ENCODE assay signal across 1 cellular context in the genomic region with DNA sequence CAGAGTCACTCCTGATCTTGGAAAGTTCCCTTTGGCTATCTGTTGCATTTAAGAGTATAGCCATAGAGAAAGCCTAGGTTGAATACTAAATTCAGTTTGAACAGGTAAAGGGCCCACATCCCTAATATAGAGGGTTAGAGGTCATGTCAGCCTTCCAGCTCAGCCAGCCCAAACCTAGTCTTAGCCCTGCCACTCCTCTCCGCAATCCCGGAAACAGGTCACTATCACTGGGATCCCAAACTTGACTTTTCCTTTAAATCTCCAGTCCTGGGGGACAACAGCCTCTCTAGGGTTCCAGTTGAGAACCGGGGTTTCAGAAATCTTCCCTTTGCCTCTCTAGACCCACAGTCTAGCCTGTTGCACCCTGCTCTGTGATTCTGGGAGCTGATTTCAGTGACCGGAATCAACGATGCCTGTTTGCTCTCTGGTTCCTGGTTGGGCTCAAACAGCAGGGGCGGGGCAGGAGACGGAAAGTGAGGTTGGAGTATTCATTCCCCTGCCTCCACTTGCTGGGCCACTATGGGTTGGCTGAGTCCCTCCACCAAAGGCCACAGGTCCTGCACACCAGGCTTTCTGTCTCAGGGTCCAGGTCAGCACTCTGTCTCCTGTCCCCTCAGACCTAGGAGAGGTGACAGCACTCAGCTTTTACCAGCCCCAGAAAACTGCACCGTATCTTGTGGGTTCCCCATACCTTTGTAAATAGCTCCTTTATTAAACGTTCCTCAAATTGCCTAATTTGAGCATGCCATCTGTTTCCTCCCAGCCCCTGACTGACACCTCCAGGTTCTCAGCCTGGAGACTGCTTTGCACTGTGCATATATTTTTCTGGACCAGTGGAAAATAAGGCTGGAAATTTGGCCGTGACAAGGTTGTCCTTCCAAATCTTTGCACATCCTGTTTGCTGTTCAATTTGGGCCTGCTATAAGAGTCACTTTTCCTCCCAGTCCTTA.
A peak's percentile ranks its signal among the peaks of the same experiment; 100 is the strongest.
TF ChIP-seq lines count a peak whose summit lies in the region.

No MANE protein-coding gene starts in this region.

TF ChIP-seq in HepG2, 621 proteins besides CTCF, POLR2A, EP300 and RAD21 (continued from another document and continues in another):
- TF ChIP-seq, protein P1, sequence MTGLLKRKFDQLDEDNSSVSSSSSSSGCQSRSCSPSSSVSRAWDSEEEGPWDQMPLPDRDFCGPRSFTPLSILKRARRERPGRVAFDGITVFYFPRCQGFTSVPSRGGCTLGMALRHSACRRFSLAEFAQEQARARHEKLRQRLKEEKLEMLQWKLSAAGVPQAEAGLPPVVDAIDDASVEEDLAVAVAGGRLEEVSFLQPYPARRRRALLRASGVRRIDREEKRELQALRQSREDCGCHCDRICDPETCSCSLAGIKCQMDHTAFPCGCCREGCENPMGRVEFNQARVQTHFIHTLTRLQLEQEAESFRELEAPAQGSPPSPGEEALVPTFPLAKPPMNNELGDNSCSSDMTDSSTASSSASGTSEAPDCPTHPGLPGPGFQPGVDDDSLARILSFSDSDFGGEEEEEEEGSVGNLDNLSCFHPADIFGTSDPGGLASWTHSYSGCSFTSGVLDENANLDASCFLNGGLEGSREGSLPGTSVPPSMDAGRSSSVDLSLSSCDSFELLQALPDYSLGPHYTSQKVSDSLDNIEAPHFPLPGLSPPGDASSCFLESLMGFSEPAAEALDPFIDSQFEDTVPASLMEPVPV (CRISPR knock-in tag; IDR thresholded peaks at IDR 0.05) = no peak
- TF ChIP-seq STAT5B (CRISPR knock-in tag; IDR thresholded peaks at IDR 0.05) = no peak
- no peak for TF ChIP-seq AHR (CRISPR knock-in tag; IDR thresholded peaks at IDR 0.05)
- TF ChIP-seq, protein P2, sequence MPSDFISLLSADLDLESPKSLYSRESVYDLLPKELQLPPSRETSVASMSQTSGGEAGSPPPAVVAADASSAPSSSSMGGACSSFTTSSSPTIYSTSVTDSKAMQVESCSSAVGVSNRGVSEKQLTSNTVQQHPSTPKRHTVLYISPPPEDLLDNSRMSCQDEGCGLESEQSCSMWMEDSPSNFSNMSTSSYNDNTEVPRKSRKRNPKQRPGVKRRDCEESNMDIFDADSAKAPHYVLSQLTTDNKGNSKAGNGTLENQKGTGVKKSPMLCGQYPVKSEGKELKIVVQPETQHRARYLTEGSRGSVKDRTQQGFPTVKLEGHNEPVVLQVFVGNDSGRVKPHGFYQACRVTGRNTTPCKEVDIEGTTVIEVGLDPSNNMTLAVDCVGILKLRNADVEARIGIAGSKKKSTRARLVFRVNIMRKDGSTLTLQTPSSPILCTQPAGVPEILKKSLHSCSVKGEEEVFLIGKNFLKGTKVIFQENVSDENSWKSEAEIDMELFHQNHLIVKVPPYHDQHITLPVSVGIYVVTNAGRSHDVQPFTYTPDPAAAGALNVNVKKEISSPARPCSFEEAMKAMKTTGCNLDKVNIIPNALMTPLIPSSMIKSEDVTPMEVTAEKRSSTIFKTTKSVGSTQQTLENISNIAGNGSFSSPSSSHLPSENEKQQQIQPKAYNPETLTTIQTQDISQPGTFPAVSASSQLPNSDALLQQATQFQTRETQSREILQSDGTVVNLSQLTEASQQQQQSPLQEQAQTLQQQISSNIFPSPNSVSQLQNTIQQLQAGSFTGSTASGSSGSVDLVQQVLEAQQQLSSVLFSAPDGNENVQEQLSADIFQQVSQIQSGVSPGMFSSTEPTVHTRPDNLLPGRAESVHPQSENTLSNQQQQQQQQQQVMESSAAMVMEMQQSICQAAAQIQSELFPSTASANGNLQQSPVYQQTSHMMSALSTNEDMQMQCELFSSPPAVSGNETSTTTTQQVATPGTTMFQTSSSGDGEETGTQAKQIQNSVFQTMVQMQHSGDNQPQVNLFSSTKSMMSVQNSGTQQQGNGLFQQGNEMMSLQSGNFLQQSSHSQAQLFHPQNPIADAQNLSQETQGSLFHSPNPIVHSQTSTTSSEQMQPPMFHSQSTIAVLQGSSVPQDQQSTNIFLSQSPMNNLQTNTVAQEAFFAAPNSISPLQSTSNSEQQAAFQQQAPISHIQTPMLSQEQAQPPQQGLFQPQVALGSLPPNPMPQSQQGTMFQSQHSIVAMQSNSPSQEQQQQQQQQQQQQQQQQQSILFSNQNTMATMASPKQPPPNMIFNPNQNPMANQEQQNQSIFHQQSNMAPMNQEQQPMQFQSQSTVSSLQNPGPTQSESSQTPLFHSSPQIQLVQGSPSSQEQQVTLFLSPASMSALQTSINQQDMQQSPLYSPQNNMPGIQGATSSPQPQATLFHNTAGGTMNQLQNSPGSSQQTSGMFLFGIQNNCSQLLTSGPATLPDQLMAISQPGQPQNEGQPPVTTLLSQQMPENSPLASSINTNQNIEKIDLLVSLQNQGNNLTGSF (CRISPR knock-in tag; IDR thresholded peaks at IDR 0.05) = no peak
- TF ChIP-seq NONO (IDR thresholded peaks at IDR 0.05) = no peak
- no peak for TF ChIP-seq NONO (CRISPR knock-in tag; conservative IDR thresholded peaks at IDR 0.05)
- TF ChIP-seq PHF20 (CRISPR knock-in tag; IDR thresholded peaks at IDR 0.05) = no peak
- peak; percentile 83 for TF ChIP-seq SP5 (CRISPR knock-in tag; IDR thresholded peaks at IDR 0.05; ENCODE audit: borderline replicate concordance, low read depth)
- no peak for TF ChIP-seq CENPX (CRISPR knock-in tag; IDR thresholded peaks at IDR 0.05)
- TF ChIP-seq ZNF431 (CRISPR knock-in tag; IDR thresholded peaks at IDR 0.05; ENCODE audit: borderline replicate concordance, low read depth) = no peak
- no peak for TF ChIP-seq SCMH1 (CRISPR knock-in tag; IDR thresholded peaks at IDR 0.05; ENCODE audit: borderline replicate concordance)
- TF ChIP-seq CAMTA2 (CRISPR knock-in tag; IDR thresholded peaks at IDR 0.05; ENCODE audit: borderline replicate concordance) = no peak
- TF ChIP-seq ZNF746 (CRISPR knock-in tag; IDR thresholded peaks at IDR 0.05) = no peak
- TF ChIP-seq WIZ (CRISPR knock-in tag; IDR thresholded peaks at IDR 0.05) = no peak
- no peak for TF ChIP-seq MAFG (CRISPR knock-in tag; IDR thresholded peaks at IDR 0.05)
- TF ChIP-seq MYNN (CRISPR knock-in tag; IDR thresholded peaks at IDR 0.05; ENCODE audit: low read depth) = no peak
- TF ChIP-seq HOXD1 (CRISPR knock-in tag; IDR thresholded peaks at IDR 0.05) = no peak
- TF ChIP-seq, protein P3, sequence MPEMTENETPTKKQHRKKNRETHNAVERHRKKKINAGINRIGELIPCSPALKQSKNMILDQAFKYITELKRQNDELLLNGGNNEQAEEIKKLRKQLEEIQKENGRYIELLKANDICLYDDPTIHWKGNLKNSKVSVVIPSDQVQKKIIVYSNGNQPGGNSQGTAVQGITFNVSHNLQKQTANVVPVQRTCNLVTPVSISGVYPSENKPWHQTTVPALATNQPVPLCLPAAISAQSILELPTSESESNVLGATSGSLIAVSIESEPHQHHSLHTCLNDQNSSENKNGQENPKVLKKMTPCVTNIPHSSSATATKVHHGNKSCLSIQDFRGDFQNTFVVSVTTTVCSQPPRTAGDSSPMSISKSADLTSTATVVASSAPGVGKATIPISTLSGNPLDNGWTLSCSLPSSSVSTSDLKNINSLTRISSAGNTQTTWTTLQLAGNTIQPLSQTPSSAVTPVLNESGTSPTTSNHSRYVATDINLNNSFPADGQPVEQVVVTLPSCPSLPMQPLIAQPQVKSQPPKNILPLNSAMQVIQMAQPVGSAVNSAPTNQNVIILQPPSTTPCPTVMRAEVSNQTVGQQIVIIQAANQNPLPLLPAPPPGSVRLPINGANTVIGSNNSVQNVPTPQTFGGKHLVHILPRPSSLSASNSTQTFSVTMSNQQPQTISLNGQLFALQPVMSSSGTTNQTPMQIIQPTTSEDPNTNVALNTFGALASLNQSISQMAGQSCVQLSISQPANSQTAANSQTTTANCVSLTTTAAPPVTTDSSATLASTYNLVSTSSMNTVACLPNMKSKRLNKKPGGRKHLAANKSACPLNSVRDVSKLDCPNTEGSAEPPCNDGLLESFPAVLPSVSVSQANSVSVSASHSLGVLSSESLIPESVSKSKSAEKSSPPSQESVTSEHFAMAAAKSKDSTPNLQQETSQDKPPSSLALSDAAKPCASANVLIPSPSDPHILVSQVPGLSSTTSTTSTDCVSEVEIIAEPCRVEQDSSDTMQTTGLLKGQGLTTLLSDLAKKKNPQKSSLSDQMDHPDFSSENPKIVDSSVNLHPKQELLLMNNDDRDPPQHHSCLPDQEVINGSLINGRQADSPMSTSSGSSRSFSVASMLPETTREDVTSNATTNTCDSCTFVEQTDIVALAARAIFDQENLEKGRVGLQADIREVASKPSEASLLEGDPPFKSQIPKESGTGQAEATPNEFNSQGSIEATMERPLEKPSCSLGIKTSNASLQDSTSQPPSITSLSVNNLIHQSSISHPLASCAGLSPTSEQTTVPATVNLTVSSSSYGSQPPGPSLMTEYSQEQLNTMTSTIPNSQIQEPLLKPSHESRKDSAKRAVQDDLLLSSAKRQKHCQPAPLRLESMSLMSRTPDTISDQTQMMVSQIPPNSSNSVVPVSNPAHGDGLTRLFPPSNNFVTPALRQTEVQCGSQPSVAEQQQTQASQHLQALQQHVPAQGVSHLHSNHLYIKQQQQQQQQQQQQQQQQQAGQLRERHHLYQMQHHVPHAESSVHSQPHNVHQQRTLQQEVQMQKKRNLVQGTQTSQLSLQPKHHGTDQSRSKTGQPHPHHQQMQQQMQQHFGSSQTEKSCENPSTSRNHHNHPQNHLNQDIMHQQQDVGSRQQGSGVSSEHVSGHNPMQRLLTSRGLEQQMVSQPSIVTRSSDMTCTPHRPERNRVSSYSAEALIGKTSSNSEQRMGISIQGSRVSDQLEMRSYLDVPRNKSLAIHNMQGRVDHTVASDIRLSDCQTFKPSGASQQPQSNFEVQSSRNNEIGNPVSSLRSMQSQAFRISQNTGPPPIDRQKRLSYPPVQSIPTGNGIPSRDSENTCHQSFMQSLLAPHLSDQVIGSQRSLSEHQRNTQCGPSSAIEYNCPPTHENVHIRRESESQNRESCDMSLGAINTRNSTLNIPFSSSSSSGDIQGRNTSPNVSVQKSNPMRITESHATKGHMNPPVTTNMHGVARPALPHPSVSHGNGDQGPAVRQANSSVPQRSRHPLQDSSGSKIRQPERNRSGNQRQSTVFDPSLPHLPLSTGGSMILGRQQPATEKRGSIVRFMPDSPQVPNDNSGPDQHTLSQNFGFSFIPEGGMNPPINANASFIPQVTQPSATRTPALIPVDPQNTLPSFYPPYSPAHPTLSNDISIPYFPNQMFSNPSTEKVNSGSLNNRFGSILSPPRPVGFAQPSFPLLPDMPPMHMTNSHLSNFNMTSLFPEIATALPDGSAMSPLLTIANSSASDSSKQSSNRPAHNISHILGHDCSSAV (CRISPR knock-in tag; IDR thresholded peaks at IDR 0.05; ENCODE audit: borderline replicate concordance) = no peak
- TF ChIP-seq, protein P4, sequence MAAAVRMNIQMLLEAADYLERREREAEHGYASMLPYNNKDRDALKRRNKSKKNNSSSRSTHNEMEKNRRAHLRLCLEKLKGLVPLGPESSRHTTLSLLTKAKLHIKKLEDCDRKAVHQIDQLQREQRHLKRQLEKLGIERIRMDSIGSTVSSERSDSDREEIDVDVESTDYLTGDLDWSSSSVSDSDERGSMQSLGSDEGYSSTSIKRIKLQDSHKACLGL (CRISPR knock-in tag; IDR thresholded peaks at IDR 0.05) = no peak
- TF ChIP-seq, protein P5, sequence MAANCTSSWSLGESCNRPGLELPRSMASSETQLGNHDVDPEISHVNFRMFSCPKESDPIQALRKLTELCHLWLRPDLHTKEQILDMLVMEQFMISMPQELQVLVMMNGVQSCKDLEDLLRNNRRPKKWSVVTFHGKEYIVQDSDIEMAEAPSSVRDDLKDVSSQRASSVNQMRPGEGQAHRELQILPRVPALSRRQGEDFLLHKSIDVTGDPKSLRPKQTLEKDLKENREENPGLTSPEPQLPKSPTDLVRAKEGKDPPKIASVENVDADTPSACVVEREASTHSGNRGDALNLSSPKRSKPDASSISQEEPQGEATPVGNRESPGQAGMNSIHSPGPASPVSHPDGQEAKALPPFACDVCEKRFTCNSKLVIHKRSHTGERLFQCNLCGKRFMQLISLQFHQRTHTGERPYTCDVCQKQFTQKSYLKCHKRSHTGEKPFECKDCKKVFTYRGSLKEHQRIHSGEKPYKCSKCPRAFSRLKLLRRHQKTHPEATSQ (CRISPR knock-in tag; IDR thresholded peaks at IDR 0.05; ENCODE audit: borderline replicate concordance) = no peak
- TF ChIP-seq SRSF4 (IDR thresholded peaks at IDR 0.05; ENCODE audit: low read depth, low read length, poor library complexity, severe bottlenecking) = no peak
- TF ChIP-seq POLR2AphosphoS5 (IDR thresholded peaks at IDR 0.05; ENCODE audit: low read depth, low read length) = peak; percentile 45; the same call in 1 of the 2 replicates
- TF ChIP-seq, protein P6, sequence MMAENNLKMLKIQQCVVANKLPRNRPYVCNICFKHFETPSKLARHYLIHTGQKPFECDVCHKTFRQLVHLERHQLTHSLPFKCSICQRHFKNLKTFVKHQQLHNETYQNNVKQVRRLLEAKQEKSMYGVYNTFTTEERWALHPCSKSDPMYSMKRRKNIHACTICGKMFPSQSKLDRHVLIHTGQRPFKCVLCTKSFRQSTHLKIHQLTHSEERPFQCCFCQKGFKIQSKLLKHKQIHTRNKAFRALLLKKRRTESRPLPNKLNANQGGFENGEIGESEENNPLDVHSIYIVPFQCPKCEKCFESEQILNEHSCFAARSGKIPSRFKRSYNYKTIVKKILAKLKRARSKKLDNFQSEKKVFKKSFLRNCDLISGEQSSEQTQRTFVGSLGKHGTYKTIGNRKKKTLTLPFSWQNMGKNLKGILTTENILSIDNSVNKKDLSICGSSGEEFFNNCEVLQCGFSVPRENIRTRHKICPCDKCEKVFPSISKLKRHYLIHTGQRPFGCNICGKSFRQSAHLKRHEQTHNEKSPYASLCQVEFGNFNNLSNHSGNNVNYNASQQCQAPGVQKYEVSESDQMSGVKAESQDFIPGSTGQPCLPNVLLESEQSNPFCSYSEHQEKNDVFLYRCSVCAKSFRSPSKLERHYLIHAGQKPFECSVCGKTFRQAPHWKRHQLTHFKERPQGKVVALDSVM (CRISPR knock-in tag; IDR thresholded peaks at IDR 0.05) = no peak
- TF ChIP-seq POLR2AphosphoS2 (IDR thresholded peaks at IDR 0.05; ENCODE audit: low read depth, low read length) = no peak
- TF ChIP-seq, protein P7, sequence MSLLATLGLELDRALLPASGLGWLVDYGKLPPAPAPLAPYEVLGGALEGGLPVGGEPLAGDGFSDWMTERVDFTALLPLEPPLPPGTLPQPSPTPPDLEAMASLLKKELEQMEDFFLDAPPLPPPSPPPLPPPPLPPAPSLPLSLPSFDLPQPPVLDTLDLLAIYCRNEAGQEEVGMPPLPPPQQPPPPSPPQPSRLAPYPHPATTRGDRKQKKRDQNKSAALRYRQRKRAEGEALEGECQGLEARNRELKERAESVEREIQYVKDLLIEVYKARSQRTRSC (CRISPR knock-in tag; IDR thresholded peaks at IDR 0.05; ENCODE audit: low read depth) = no peak
- no peak for TF ChIP-seq RFX3 (CRISPR knock-in tag; IDR thresholded peaks at IDR 0.05)
- TF ChIP-seq NR2F6 (IDR thresholded peaks at IDR 0.05) = peak; percentile 36
- peak; percentile 59; the same call in 1 of the 2 replicates for TF ChIP-seq NR2F6 (CRISPR knock-in tag; IDR thresholded peaks at IDR 0.05)
- no peak for TF ChIP-seq ZNF839 (CRISPR knock-in tag; IDR thresholded peaks at IDR 0.05; ENCODE audit: borderline replicate concordance)
- TF ChIP-seq RXRA (CRISPR knock-in tag; IDR thresholded peaks at IDR 0.05) = no peak
- TF ChIP-seq, protein P8, sequence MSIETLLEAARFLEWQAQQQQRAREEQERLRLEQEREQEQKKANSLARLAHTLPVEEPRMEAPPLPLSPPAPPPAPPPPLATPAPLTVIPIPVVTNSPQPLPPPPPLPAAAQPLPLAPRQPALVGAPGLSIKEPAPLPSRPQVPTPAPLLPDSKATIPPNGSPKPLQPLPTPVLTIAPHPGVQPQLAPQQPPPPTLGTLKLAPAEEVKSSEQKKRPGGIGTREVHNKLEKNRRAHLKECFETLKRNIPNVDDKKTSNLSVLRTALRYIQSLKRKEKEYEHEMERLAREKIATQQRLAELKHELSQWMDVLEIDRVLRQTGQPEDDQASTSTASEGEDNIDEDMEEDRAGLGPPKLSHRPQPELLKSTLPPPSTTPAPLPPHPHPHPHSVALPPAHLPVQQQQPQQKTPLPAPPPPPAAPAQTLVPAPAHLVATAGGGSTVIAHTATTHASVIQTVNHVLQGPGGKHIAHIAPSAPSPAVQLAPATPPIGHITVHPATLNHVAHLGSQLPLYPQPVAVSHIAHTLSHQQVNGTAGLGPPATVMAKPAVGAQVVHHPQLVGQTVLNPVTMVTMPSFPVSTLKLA (IDR thresholded peaks at IDR 0.05) = no peak
- TF ChIP-seq ZNF264 (CRISPR knock-in tag; IDR thresholded peaks at IDR 0.05) = no peak
- 0 out of 2 replicates have a peak, but pooled peaks have one; percentile 22 for TF ChIP-seq ETV5 (CRISPR knock-in tag; IDR thresholded peaks at IDR 0.05; ENCODE audit: borderline replicate concordance)
